ENCODE assay signal across 8 cellular contexts in genomic region chr6:116570856-116571682, GRCh38. TPM values are rescaled to one million over a fixed set of nuclear protein-coding genes. Genes with fewer than 3 reads are reported as not detected.
DNase-seq lines count a peak whose midpoint lies in the region; TF ChIP-seq lines count a peak whose summit lies in the region.

Gene RWDD1 (plus strand): TSS chr6:116571504. CDS start chr6:116571583, 79 bp downstream.

- TF ChIP-seq CTCF in fibroblast of pulmonary artery (IDR thresholded peaks at IDR 0.05; ENCODE audit: low read length, missing control alignments) = no peak
- no peak for TF ChIP-seq CTCF in nephron (IDR thresholded peaks at IDR 0.05; ENCODE audit: unreplicated experiment in 3 of 3)

- peak within 1 kb of the TSS; percentile 96 to 99 (median 97) for H3K4me3 Mint-ChIP-seq in nephron
- H3K4me3 Mint-ChIP-seq in stimulated activated naive CD8-positive, alpha-beta T cell treated with anti-CD3 and anti-CD28 coated beads, Interleukin-15, Interleukin-2, amounts not matched to agents 100 ng/mL and 50 ng/mL, for 24 hours = peak within 1 kb of the TSS; percentile 100

- H3K9me3 ChIP-seq in ES-I3 (ENCODE audit: control insufficient read depth, insufficient read depth, low read length) = no peaks in the 10 kb centered on the region

- H3K27me3 Mint-ChIP-seq in nephron (ENCODE audit: low read depth) = peaks cover 4% of the 10 kb centered on the region
- no peaks in the 10 kb centered on the region for H3K27me3 Mint-ChIP-seq in stimulated activated naive CD8-positive, alpha-beta T cell treated with anti-CD3 and anti-CD28 coated beads, Interleukin-15, Interleukin-2, amounts not matched to agents 100 ng/mL and 50 ng/mL, for 24 hours

- peak; percentile 95 for DNase-seq in H7
- peak; percentile 95 for DNase-seq in M059J (ENCODE audit: low read depth)
- peak; percentile 97 to 98 for DNase-seq in SHP77 (lab: John Stamatoyannopoulos, UW)
- DNase-seq in activated effector memory CD4-positive, alpha-beta T cell treated with Interleukin-2 at 50 U/mL for 16 hours = peak; percentile 98
- DNase-seq in fibroblast of pulmonary artery (ENCODE audit: low read depth) = peak; percentile 100

- no peaks in the 10 kb centered on the region for H3K4me1 ChIP-seq in ES-I3 (ENCODE audit: insufficient read depth, low read length)

- H3K9me3 Mint-ChIP-seq in nephron = no peaks in the 10 kb centered on the region
- no peaks in the 10 kb centered on the region for H3K9me3 Mint-ChIP-seq in stimulated activated naive CD8-positive, alpha-beta T cell treated with anti-CD3 and anti-CD28 coated beads, Interleukin-15, Interleukin-2, amounts not matched to agents 100 ng/mL and 50 ng/mL, for 24 hours

- no peaks in the 10 kb centered on the region; the same call in 1 of the 2 replicates for H3K27me3 ChIP-seq in H7 (ENCODE audit: control insufficient read depth, insufficient read depth, low read length)

- H3K4me1 Mint-ChIP-seq in nephron = peaks cover 31% of the 10 kb centered on the region
- H3K4me1 Mint-ChIP-seq in stimulated activated naive CD8-positive, alpha-beta T cell treated with anti-CD3 and anti-CD28 coated beads, Interleukin-15, Interleukin-2, amounts not matched to agents 100 ng/mL and 50 ng/mL, for 24 hours (ENCODE audit: low read depth) = peaks cover 47% of the 10 kb centered on the region

- H3K9ac ChIP-seq in ES-I3 (ENCODE audit: low read depth, low read length) = peak within 1 kb of the TSS; percentile 96

- H3K4me3 ChIP-seq in H7 (ENCODE audit: insufficient read depth, low read depth, low read length) (peak within 1 kb of the TSS; percentile 91), fibroblast of pulmonary artery (replicated peaks; ENCODE audit: low read depth, low read length) (peak within 1 kb of the TSS; percentile 84)

- H3K27ac Mint-ChIP-seq in nephron = peak within 1 kb of the TSS; percentile 94 to 99 (median 98)
- H3K27ac Mint-ChIP-seq in stimulated activated naive CD8-positive, alpha-beta T cell treated with anti-CD3 and anti-CD28 coated beads, Interleukin-15, Interleukin-2, amounts not matched to agents 100 ng/mL and 50 ng/mL, for 24 hours = peak within 1 kb of the TSS; percentile 99

- H3K36me3 ChIP-seq in ES-I3 (ENCODE audit: insufficient read depth, low read length) (no peaks in the 10 kb centered on the region), H7 (replicated peaks; ENCODE audit: control insufficient read depth, insufficient read depth, low read length) (no peaks in the 10 kb centered on the region)

- peaks cover 12% of the 10 kb centered on the region for H3K36me3 Mint-ChIP-seq in nephron (ENCODE audit: low read depth)
- H3K36me3 Mint-ChIP-seq in stimulated activated naive CD8-positive, alpha-beta T cell treated with anti-CD3 and anti-CD28 coated beads, Interleukin-15, Interleukin-2, amounts not matched to agents 100 ng/mL and 50 ng/mL, for 24 hours (ENCODE audit: low read depth) = peaks cover 20% of the 10 kb centered on the region

RNA-seq across cellular contexts. Expression of gene RWDD1, which starts in this region (rescaled TPM):
- total RNA-seq in H7 (2014; rRNA removed; shearing (Covaris generic)) = 31.4 and 36.4 TPM in 2 replicates
- total RNA-seq in M059J (2014; rRNA removed; shearing (Covaris generic)) = 24.2 and 27.0 TPM in 2 replicates

Comparison
In these comparisons a context has a peak if more than half of its experiments do, and no peak if none do; other contexts are left out.
1. Peak in every context shown above with its lines: DNase-seq and H3K4me3 ChIP-seq.